In the genomic region with DNA sequence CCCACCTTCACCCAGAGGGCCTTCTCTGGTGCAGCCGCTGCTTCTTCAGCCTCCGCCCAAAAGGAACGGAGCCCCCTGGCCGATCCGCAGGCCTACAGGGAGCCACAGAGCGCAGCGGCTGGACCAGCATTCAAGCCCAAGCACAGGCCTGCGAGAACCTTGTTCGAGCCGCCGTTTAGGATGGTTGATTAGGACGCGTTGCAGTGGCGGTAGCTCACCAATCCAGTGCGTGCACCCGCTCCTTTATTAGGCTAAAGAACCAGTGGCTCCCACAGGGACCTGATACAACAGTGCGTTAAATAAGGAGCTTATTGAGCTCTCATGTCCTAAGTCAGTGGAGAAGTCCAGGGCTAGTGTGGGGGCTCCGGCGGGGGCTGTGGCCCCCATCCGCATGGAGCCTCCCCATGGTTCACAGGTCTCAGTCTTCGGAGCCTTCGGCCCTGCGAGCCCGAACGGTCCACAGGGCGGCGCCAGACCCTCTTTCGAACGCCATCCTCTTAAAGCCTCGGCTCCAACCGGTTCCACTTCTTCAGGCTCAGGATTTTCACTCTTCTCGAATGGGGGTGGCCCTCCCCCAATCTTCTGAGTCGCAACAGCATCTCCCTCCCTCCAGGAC, we compare ENCODE assay signal across 8 cellular contexts. TPM values are rescaled to one million over a fixed set of nuclear protein-coding genes. Genes with fewer than 3 reads are reported as not detected.
DNase-seq lines count a peak whose midpoint lies in the region; ATAC-seq and TF ChIP-seq lines count a peak whose summit lies in the region.
"Not testable (repeated sequence)": the region's sequence is repeated elsewhere in the genome, so short reads cannot be mapped to it uniquely, and the experiment has no call there.

No MANE protein-coding gene starts in this region.

- not testable (repeated sequence) for H3K36me3 ChIP-seq in body of pancreas (replicated peaks in 1 of 2; ENCODE audit: insufficient read depth in 1 of 2, low read depth in 2 of 2); esophagus squamous epithelium; thyroid gland

- intact Hi-C loops in activated CD8-positive, alpha-beta T cell treated with anti-CD3 and anti-CD28 coated beads for 36 hours (cut with micrococcal nuclease); body of pancreas (cut with DNase I); esophagus squamous epithelium (cut with DNase I); thyroid gland (cut with DNase I): not testable (repeated sequence)

- CTCF ChIA-PET in activated CD8-positive, alpha-beta T cell treated with anti-CD3 and anti-CD28 coated beads for 36 hours (lab: Charles Lee) = not testable (repeated sequence)

- POLR2A ChIA-PET in activated CD8-positive, alpha-beta T cell treated with anti-CD3 and anti-CD28 coated beads for 36 hours (lab: Charles Lee) = not testable (repeated sequence)

- not testable (repeated sequence) for H3K4me3 Mint-ChIP-seq in activated CD8-positive, alpha-beta T cell treated with anti-CD3 and anti-CD28 coated beads for 36 hours; osteocyte (ENCODE audit: unreplicated experiment)

- not testable (repeated sequence) for H3K9me3 Mint-ChIP-seq in activated CD8-positive, alpha-beta T cell treated with anti-CD3 and anti-CD28 coated beads for 36 hours; osteocyte (ENCODE audit: unreplicated experiment)

- H3K4me1 ChIP-seq in body of pancreas, thyroid gland: not testable (repeated sequence)
- peaks cover 0 to 12% (median 0%) of the 10 kb centered on the region in 3 donors for H3K4me1 ChIP-seq in esophagus squamous epithelium

- not testable (repeated sequence) for H3K4me1 Mint-ChIP-seq in activated CD8-positive, alpha-beta T cell treated with anti-CD3 and anti-CD28 coated beads for 36 hours (ENCODE audit: low read depth); osteocyte (ENCODE audit: unreplicated experiment)

- not testable (repeated sequence) for DNase-seq in AG10803 (ENCODE audit: low read depth); HFF-Myc (ENCODE audit: extremely low read depth, low read depth); esophagus squamous epithelium (lab: John Stamatoyannopoulos, UW); osteocyte (ENCODE audit: extremely low spot score, unreplicated experiment)
- DNase-seq in activated CD8-positive, alpha-beta T cell treated with anti-CD3 and anti-CD28 coated beads for 36 hours = peak; percentile 45
- peak in 3 of 4 donors; percentile 10 to 27 (median 21) for DNase-seq in body of pancreas
- peak; percentile 18 for DNase-seq in left kidney (ENCODE audit: low read depth, low spot score)
- peak; percentile 40 to 47 for DNase-seq in thyroid gland

- ATAC-seq in activated CD8-positive, alpha-beta T cell treated with anti-CD3 and anti-CD28 coated beads for 36 hours = peak; percentile 74
- not testable (repeated sequence) for ATAC-seq in body of pancreas

- H3K36me3 Mint-ChIP-seq in activated CD8-positive, alpha-beta T cell treated with anti-CD3 and anti-CD28 coated beads for 36 hours (ENCODE audit: low read depth); osteocyte (ENCODE audit: unreplicated experiment): not testable (repeated sequence)

- H3K9me3 ChIP-seq in body of pancreas, esophagus squamous epithelium, thyroid gland: not testable (repeated sequence)

- WGBS in body of pancreas, 2 donors = 0 to 10% methylated on average over 4 to 19 of the region's 33 CpGs
- 5 to 30% methylated on average over 4 to 6 of the region's 33 CpGs for WGBS in esophagus squamous epithelium, 2 donors
- 10 to 11% methylated on average over 10 to 20 of the region's 33 CpGs for WGBS in thyroid gland, 2 donors

- not testable (repeated sequence) for H3K27me3 Mint-ChIP-seq in activated CD8-positive, alpha-beta T cell treated with anti-CD3 and anti-CD28 coated beads for 36 hours; osteocyte (ENCODE audit: unreplicated experiment)

- TF ChIP-seq POLR2A in body of pancreas (IDR thresholded peaks at IDR 0.05); esophagus squamous epithelium (IDR thresholded peaks at IDR 0.05); thyroid gland (IDR thresholded peaks at IDR 0.05): not testable (repeated sequence)

- peak; percentile 16 for TF ChIP-seq CTCF in AG10803 (conservative IDR thresholded peaks at IDR 0.05; ENCODE audit: low read length)
- peak; percentile 25 for TF ChIP-seq CTCF in HFF-Myc (IDR thresholded peaks at IDR 0.05; ENCODE audit: low read depth, low read length, missing control alignments)
- TF ChIP-seq CTCF in activated CD8-positive, alpha-beta T cell treated with anti-CD3 and anti-CD28 coated beads for 36 hours (IDR thresholded peaks at IDR 0.05) = peak; percentile 46
- peak in 4 of 7 experiments; percentile 12 to 25 (median 14) for TF ChIP-seq CTCF in body of pancreas (IDR thresholded peaks at IDR 0.05)
- peak in 4 of 6 experiments; percentile 33 to 51 (median 38) for TF ChIP-seq CTCF in esophagus squamous epithelium (IDR thresholded peaks at IDR 0.05)
- peak; percentile 15 for TF ChIP-seq CTCF in osteocyte (IDR thresholded peaks at IDR 0.05)
- TF ChIP-seq CTCF in thyroid gland (IDR thresholded peaks at IDR 0.05) = peak in 2 of 6 experiments; percentile 10 to 48

- not testable (repeated sequence) for H3K4me3 ChIP-seq in AG10803 (ENCODE audit: low read length); HFF-Myc (replicated peaks; ENCODE audit: low read depth, low read length); body of pancreas; esophagus squamous epithelium; thyroid gland (replicated peaks in 1 of 3)

- not testable (repeated sequence) for H3K27ac ChIP-seq in body of pancreas, thyroid gland
- peak overlapping the region in 2 of 4 donors; percentile 34 to 63 for H3K27ac ChIP-seq in esophagus squamous epithelium

- not testable (repeated sequence) for H3K27ac Mint-ChIP-seq in activated CD8-positive, alpha-beta T cell treated with anti-CD3 and anti-CD28 coated beads for 36 hours; osteocyte (ENCODE audit: unreplicated experiment)

- H3K27me3 ChIP-seq in body of pancreas, esophagus squamous epithelium, thyroid gland: not testable (repeated sequence)

RNA-seq across cellular contexts. Expression of a gene that starts 10.7 kb away (rescaled TPM):
- 10 to 100 TPM; 18.8 to 20.0 TPM for total RNA-seq in activated CD8-positive, alpha-beta T cell treated with anti-CD3 and anti-CD28 coated beads for 36 hours
- total RNA-seq in body of pancreas (10 to 100 TPM; 20.8 to 35.3 TPM), esophagus squamous epithelium (100 to 1,000 TPM in 1 of 4 donors, 10 to 100 TPM in 3; 47.7 to 105 (median 81.1) TPM), osteocyte (41.0 and 41.7 TPM in 2 replicates), thyroid gland (100 to 1,000 TPM in 2 of 4 donors, 10 to 100 TPM in 2; 47.9 to 114 (median 95.1) TPM)
